In genomic region chr4:56511098-56511497, GRCh38 we compare ENCODE assay signal across 1 cellular context.
TF ChIP-seq lines count a peak whose summit lies in the region.

No MANE protein-coding gene starts in this region.

TF ChIP-seq in H1, 55 proteins besides CTCF, POLR2A, EP300 and RAD21:
- TF ChIP-seq SIX5 (IDR thresholded peaks at IDR 0.05; ENCODE audit: low read depth, low read length) (no peak), CHD2 (IDR thresholded peaks at IDR 0.05; ENCODE audit: low read length) (no peak), SIN3A (conservative IDR thresholded peaks at IDR 0.05 in 1 of 2, IDR thresholded peaks at IDR 0.05 in 1 of 2; ENCODE audit: low read depth in 1 of 2, low read length in 2 of 2) (no peak), EGR1 (IDR thresholded peaks at IDR 0.05; ENCODE audit: borderline replicate concordance, low read depth, low read length) (no peak), SP4 (IDR thresholded peaks at IDR 0.05; ENCODE audit: low read length) (no peak), POLR2AphosphoS5 (IDR thresholded peaks at IDR 0.05; ENCODE audit: low read depth, low read length) (no peak), SP1 (IDR thresholded peaks at IDR 0.05; ENCODE audit: low read depth, low read length) (no peak), TAF1 (IDR thresholded peaks at IDR 0.05; ENCODE audit: low read depth, low read length) (no peak), TCF12 (IDR thresholded peaks at IDR 0.05; ENCODE audit: low read depth, low read length) (no peak)
TF ChIP-seq in H1: peak in this region for 0.
